Comparison of ENCODE assay signal across 16 cellular contexts in genomic region chr2:8215159-8215863, GRCh38.
DNase-seq lines count a peak whose midpoint lies in the region; ATAC-seq and FAIRE-seq lines count a peak whose summit lies in the region.
"Had no signal": no experiment of that assay in that cellular context is flagged by ENCODE, and none has a peak within 500 bp of the region (broad histone marks: within the 10 kb centered on the region; RNA-seq: fewer than 3 reads in every experiment).

No MANE protein-coding gene starts in this region.

- in situ Hi-C loops in KBM-7 (cut with MboI; ENCODE audit: low pct_unique_long_range_greater_than_20kb, low sequenced_read_pairs) = no loop called here

- FAIRE-seq in RCC 7860 (lab: Jason Lieb, UNC) = peak; percentile 81

- peak; percentile 62 for ATAC-seq in GM18858 (IDR thresholded peaks at IDR 0.05; ENCODE audit: unreplicated experiment)
- ATAC-seq in GM21367 (IDR thresholded peaks at IDR 0.05; ENCODE audit: unreplicated experiment) = peak; percentile 77
- ATAC-seq in HG03064 (IDR thresholded peaks at IDR 0.05; ENCODE audit: low read depth, unreplicated experiment) = peak; percentile 97
- ATAC-seq: left lung, natural killer cell had no signal

- peak; percentile 28 for DNase-seq in RCC 7860 (ENCODE audit: low spot score)
- DNase-seq in iPS-NIHi7 (ENCODE audit: extremely low spot score) = no peak
- DNase-seq in NCI-H82 (lab: John Stamatoyannopoulos, UW) = no peak
- DNase-seq in KBM-7 = no peak
- no peak for DNase-seq in activated gamma-delta T cell (lab: John Stamatoyannopoulos, UW)
- DNase-seq: activated CD4-positive, alpha-beta T cell treated with anti-CD3 and anti-CD28 coated beads for 48 hours; activated T-cell treated with anti-CD3 and anti-CD28 coated beads, Interleukin-2, amount 50 U/mL, for 48 hours; anterior cingulate cortex; hippocampal formation; left lung; natural killer cell; RPMI8226; upper lobe of left lung had no signal
